Comparison of ENCODE assay signal across 14 cellular contexts in the genomic region with DNA sequence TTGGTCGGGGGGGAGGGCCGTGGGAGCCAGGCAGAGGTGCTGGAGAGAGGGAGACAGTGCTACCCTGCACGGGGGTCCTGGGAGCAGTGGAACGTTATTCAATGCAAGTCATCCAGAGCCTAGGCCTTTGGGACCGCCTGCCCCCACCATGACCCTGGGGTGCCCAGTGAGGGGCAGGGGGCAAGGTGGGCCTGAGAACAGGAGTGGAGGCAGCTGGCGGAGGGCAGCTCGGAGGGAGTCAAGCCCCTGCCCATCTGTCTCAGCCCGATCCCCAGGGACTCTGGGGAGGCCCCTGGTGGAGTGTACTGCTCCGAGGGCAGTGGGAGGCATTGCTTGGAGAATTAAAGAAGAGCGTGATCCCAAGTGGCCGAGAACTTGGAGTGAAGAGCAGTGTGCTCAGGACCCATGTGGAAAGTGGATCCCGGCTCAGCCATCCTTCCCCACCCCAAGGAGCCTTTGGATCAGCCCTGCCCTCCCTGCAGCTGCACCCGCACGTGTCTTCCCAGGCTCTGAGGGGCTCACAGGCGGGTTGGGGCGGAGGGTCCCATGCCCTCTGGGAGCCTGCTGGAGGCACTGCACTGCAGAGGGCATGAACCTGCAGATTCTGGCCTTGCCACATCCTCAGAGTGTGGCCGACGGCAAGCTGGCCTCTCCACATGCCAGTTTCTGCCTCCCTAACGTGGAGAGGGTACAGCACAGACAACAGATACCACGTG. TPM values are rescaled to one million over a fixed set of nuclear protein-coding genes. Genes with fewer than 3 reads are reported as not detected.
DNase-seq lines count a peak whose midpoint lies in the region; ATAC-seq and TF ChIP-seq lines count a peak whose summit lies in the region.
"Had no signal": no experiment of that assay in that cellular context is flagged by ENCODE, and none has a peak within 500 bp of the region (broad histone marks: within the 10 kb centered on the region; RNA-seq: fewer than 3 reads in every experiment).

No MANE protein-coding gene starts in this region.

- TF ChIP-seq POLR2A in esophagus squamous epithelium (IDR thresholded peaks at IDR 0.05) (no peak), sigmoid colon (IDR thresholded peaks at IDR 0.05) (no peak)

- peaks cover 25% of the 10 kb centered on the region for H3K4me1 Mint-ChIP-seq in T-helper 1 cell treated with Interleukin-12 subunit alpha and Interleukin-12 subunit beta and Interleukin-4 antibody, amounts not matched to agents 30 μg/mL and 1 μg/mL, for 36 hours (ENCODE audit: low read depth)

- H3K27me3 ChIP-seq in esophagus squamous epithelium = no peaks in the 10 kb centered on the region
- no peaks in the 10 kb centered on the region for H3K27me3 ChIP-seq in sigmoid colon
- H3K27me3 ChIP-seq: SJCRH30 had no signal

- H3K36me3 Mint-ChIP-seq in T-helper 1 cell treated with Interleukin-12 subunit alpha and Interleukin-12 subunit beta and Interleukin-4 antibody, amounts not matched to agents 30 μg/mL and 1 μg/mL, for 36 hours (ENCODE audit: low read depth) = no peaks in the 10 kb centered on the region
- H3K36me3 Mint-ChIP-seq: naive B cell had no signal

- peak overlapping the region; percentile 30 for H3K4me3 Mint-ChIP-seq in T-helper 1 cell treated with Interleukin-12 subunit alpha and Interleukin-12 subunit beta and Interleukin-4 antibody, amounts not matched to agents 30 μg/mL and 1 μg/mL, for 36 hours
- H3K4me3 Mint-ChIP-seq: activated naive CD4-positive, alpha-beta T cell treated with anti-CD3 and anti-CD28 coated beads for 36 hours had no signal

- no peak for DNase-seq in T-helper 1 cell
- peak; percentile 68 for DNase-seq in NCI-H524 treated with DMSO at 0.1 percent for 48 hours (lab: John Stamatoyannopoulos, UW)
- no peak for DNase-seq in esophagus squamous epithelium (lab: John Stamatoyannopoulos, UW)
- no peak for DNase-seq in sigmoid colon
- DNase-seq in coronary artery (ENCODE audit: low spot score) = no peak
- no peak for DNase-seq in G401 (ENCODE audit: low spot score)
- DNase-seq: activated naive CD4-positive, alpha-beta T cell treated with anti-CD3 and anti-CD28 coated beads for 36 hours; gastrocnemius medialis; naive B cell; NCI-H2107; stimulated activated CD4-positive, alpha-beta T cell treated with anti-CD3 and anti-CD28 coated beads, Interleukin-2, amount 100 ng/mL, for 48 hours had no signal

- peak overlapping the region; percentile 79 to 88 (median 84) for H3K27ac ChIP-seq in esophagus squamous epithelium
- H3K27ac ChIP-seq in sigmoid colon = peak overlapping the region; percentile 32 to 76 (median 51)
- H3K27ac ChIP-seq in coronary artery = peak overlapping the region in 1 of 2 donors; percentile 77
- H3K27ac ChIP-seq: gastrocnemius medialis, SJCRH30 had no signal

- H3K9me3 ChIP-seq in esophagus squamous epithelium (peaks cover 0 to 7% (median 0%) of the 10 kb centered on the region in 3 donors), sigmoid colon (no peaks in the 10 kb centered on the region)
- H3K9me3 ChIP-seq: gastrocnemius medialis, SJCRH30 had no signal

- H3K4me3 ChIP-seq in esophagus squamous epithelium (no peak overlapping the region), sigmoid colon (no peak overlapping the region), coronary artery (no peak overlapping the region)
- H3K4me3 ChIP-seq: gastrocnemius medialis, SJCRH30 had no signal

- TF ChIP-seq CTCF in esophagus squamous epithelium (IDR thresholded peaks at IDR 0.05) (no peak), sigmoid colon (IDR thresholded peaks at IDR 0.05) (no peak), coronary artery (IDR thresholded peaks at IDR 0.05) (no peak)

- 88 to 90% methylated on average over 5 to 9 of the region's 20 CpGs for WGBS in esophagus squamous epithelium, 2 donors
- 87 to 91% methylated on average over 20 of the region's 20 CpGs for WGBS in sigmoid colon, 2 donors

- peaks cover 5% of the 10 kb centered on the region for H3K9me3 Mint-ChIP-seq in T-helper 1 cell treated with Interleukin-12 subunit alpha and Interleukin-12 subunit beta and Interleukin-4 antibody, amounts not matched to agents 30 μg/mL and 1 μg/mL, for 36 hours

- no peak for ATAC-seq in HG03354 (IDR thresholded peaks at IDR 0.05; ENCODE audit: poor library complexity, severe bottlenecking, unreplicated experiment)

- TF ChIP-seq EP300 in sigmoid colon (IDR thresholded peaks at IDR 0.05) = no peak

- no peaks in the 10 kb centered on the region for H3K36me3 ChIP-seq in esophagus squamous epithelium
- no peaks in the 10 kb centered on the region for H3K36me3 ChIP-seq in sigmoid colon
- H3K36me3 ChIP-seq: gastrocnemius medialis, SJCRH30 had no signal

- H3K4me1 ChIP-seq in esophagus squamous epithelium (peaks cover 20 to 40% (median 24%) of the 10 kb centered on the region in 3 donors), sigmoid colon (peaks cover 0 to 31% (median 24%) of the 10 kb centered on the region in 4 donors)

- no peak overlapping the region for H3K27ac Mint-ChIP-seq in T-helper 1 cell treated with Interleukin-12 subunit alpha and Interleukin-12 subunit beta and Interleukin-4 antibody, amounts not matched to agents 30 μg/mL and 1 μg/mL, for 36 hours
- H3K27ac Mint-ChIP-seq: activated naive CD4-positive, alpha-beta T cell treated with anti-CD3 and anti-CD28 coated beads for 36 hours had no signal

- intact Hi-C loops in esophagus squamous epithelium (cut with DNase I) (no loop called here), sigmoid colon (cut with DNase I) (no loop called here)

- H3K27me3 Mint-ChIP-seq in T-helper 1 cell treated with Interleukin-12 subunit alpha and Interleukin-12 subunit beta and Interleukin-4 antibody, amounts not matched to agents 30 μg/mL and 1 μg/mL, for 36 hours (ENCODE audit: low read depth) = no peaks in the 10 kb centered on the region

- in situ Hi-C loops in G401 (cut with HindIII; ENCODE audit: low sequenced_read_pairs) = loop anchor here (25.0 kb wide), 1 partner anchor 541 kb away; no protein-coding TSS in a partner anchor

RNA-seq across cellular contexts. Expression of gene SMIM38, which starts 34.0 kb away (rescaled TPM):
- total RNA-seq in esophagus squamous epithelium (under 1 TPM in 2 of 4 donors, not detected in 2; 0.15 to 0.19 TPM), sigmoid colon (1 to 10 TPM; 1.1 to 5.4 (median 2.8) TPM)
- under 1 TPM in 1 of 3 donors, not detected in 2; 0.19 TPM for polyA plus RNA-seq in sigmoid colon
- total RNA-seq in G401 (2014; rRNA removed; shearing (Covaris generic)) = not detected in 2 replicates
